1 cellular context compared by ENCODE assay signal in genomic region chr1:61740970-61741681, GRCh38.
A peak's percentile ranks its signal among the peaks of the same experiment; 100 is the strongest.
TF ChIP-seq lines count a peak whose summit lies in the region.
"Not testable (repeated sequence)": the region's sequence is repeated elsewhere in the genome, so short reads cannot be mapped to it uniquely, and the experiment has no call there.

No MANE protein-coding gene starts in this region.

TF ChIP-seq in HepG2, 621 proteins besides CTCF, POLR2A, EP300 and RAD21:
- TF ChIP-seq CHD4 (IDR thresholded peaks at IDR 0.05; ENCODE audit: borderline replicate concordance, low read length) (peak; percentile 70; the same call in 1 of the 2 replicates), FOXP1 (CRISPR knock-in tag; IDR thresholded peaks at IDR 0.05) (0 out of 2 replicates have a peak, but pooled peaks have one; percentile 6), KDM2A (CRISPR knock-in tag; IDR thresholded peaks at IDR 0.05; ENCODE audit: borderline replicate concordance, low read depth) (peak; percentile 39; the same call in 1 of the 2 replicates), NAIF1 (CRISPR knock-in tag; IDR thresholded peaks at IDR 0.05; ENCODE audit: borderline replicate concordance) (0 out of 2 replicates have a peak, but pooled peaks have one; percentile 2), ZMYM3 (CRISPR knock-in tag; IDR thresholded peaks at IDR 0.05) (peak; percentile 61), KMT2B (CRISPR knock-in tag; IDR thresholded peaks at IDR 0.05) (0 out of 2 replicates have a peak, but pooled peaks have one; percentile 6), ZMYM2 (CRISPR knock-in tag; IDR thresholded peaks at IDR 0.05) (0 out of 2 replicates have a peak, but pooled peaks have one; percentile 10)
- not testable (repeated sequence) for TF ChIP-seq FOXP1 (IDR thresholded peaks at IDR 0.05)
TF ChIP-seq in HepG2: peak in this region for 7; not testable (repeated sequence) for 614.
